Comparison of ENCODE assay signal across 33 cellular contexts in the genomic region with DNA sequence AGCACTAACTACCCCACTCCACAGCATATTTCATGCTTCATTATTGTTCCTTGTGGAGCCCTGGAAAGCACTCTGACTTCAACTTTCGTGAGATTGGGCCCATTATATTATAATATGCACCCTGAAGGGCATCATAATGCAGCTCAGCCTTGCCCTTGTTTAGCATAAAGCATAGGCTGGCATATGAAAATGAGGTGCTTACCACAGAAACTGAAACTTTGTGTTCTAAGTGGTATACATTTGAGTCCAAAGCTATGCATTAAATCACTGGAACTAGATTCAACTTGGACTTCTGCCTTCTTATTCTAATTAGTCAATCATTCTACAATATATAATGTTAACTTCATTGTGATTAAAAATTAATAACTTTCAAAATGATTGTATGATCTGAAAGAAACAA.
"Had no signal": no experiment of that assay in that cellular context is flagged by ENCODE, and none has a peak within 500 bp of the region (broad histone marks: within the 10 kb centered on the region; RNA-seq: fewer than 3 reads in every experiment).

No MANE protein-coding gene starts in this region.

- DNase-seq: activated effector memory CD4-positive, alpha-beta T cell treated with anti-CD3 and anti-CD28 coated beads, Interleukin-2, amount 50 U/mL, for 16 hours; activated effector memory CD4-positive, alpha-beta T cell treated with Interleukin-2 at 50 U/mL for 16 hours; activated gamma-delta T cell; activated gamma-delta T cell treated with Interleukin-2 at 50 U/mL for 16 hours; activated naive CD4-positive, alpha-beta T cell; activated naive CD4-positive, alpha-beta T cell treated with anti-CD3 and anti-CD28 coated beads for 36 hours; activated naive CD4-positive, alpha-beta T cell treated with anti-CD3 and anti-CD28 coated beads, Interleukin-2, amount 10 ng/mL, durations not matched to agents 7 days and 5 days; activated naive CD4-positive, alpha-beta T cell treated with anti-CD3 and anti-CD28 coated beads, Interleukin-2, amount 50 U/mL, for 16 hours; activated naive CD4-positive, alpha-beta T cell treated with Interleukin-2 at 50 U/mL for 16 hours; activated naive CD8-positive, alpha-beta T cell treated with anti-CD3 and anti-CD28 coated beads for 36 hours; activated naive CD8-positive, alpha-beta T cell treated with anti-CD3 and anti-CD28 coated beads, Interleukin-2, amount 10 ng/mL, durations not matched to agents 7 days and 5 days; activated naive CD8-positive, alpha-beta T cell treated with anti-CD3 and anti-CD28 coated beads, Interleukin-2, amount 50 U/mL, for 24 hours; activated T-cell treated with anti-CD3 and anti-CD28 coated beads, Interleukin-2, amount 50 U/mL, for 24 hours; activated T-cell treated with anti-CD3 and anti-CD28 coated beads, Interleukin-2, amount 50 U/mL, for 4 hours; activated T-cell treated with anti-CD3 and anti-CD28 coated beads, Interleukin-2, amount 50 U/mL, for 48 hours; activated T-cell treated with anti-CD3 and anti-CD28 coated beads, Interleukin-2, amount 50 U/mL, for 72 hours; adrenal gland; amniotic stem cell; amygdala; anterior cingulate cortex; aorta; body of pancreas; brain microvascular endothelial cell; caudate nucleus; central memory CD4-positive, alpha-beta T cell; cerebellar nuclear complex had no signal

- H3K9me3 ChIP-seq: adrenal gland, ascending aorta, body of pancreas, breast epithelium had no signal

- H3K36me3 ChIP-seq: adrenal gland, ascending aorta, brain microvascular endothelial cell, breast epithelium, cardiac muscle cell had no signal

- ATAC-seq: activated naive CD4-positive, alpha-beta T cell treated with anti-CD3 and anti-CD28 coated beads, Interleukin-2, amount 50 U/mL, for 72 hours; activated naive CD8-positive, alpha-beta T cell treated with anti-CD3 and anti-CD28 coated beads, Interleukin-2, amount 50 U/mL, for 24 hours; activated T-cell treated with anti-CD3 and anti-CD28 coated beads, Interleukin-2, amount 50 U/mL, for 4 hours; activated T-cell treated with anti-CD3 and anti-CD28 coated beads, Interleukin-2, amount 50 U/mL, for 72 hours; activated T-helper 17 cell treated with anti-CD3 and anti-CD28 coated beads, Interleukin-2, amount 50 U/mL, for 72 hours; body of pancreas had no signal

- H3K4me3 ChIP-seq: adrenal gland, ascending aorta, body of pancreas, breast epithelium, cardiac muscle cell had no signal

- FAIRE-seq: astrocyte, bronchial epithelial cell had no signal

- H3K27ac ChIP-seq: adrenal gland, ascending aorta, body of pancreas, brain microvascular endothelial cell, breast epithelium, cardiac muscle cell had no signal

- H3K27me3 ChIP-seq: adrenal gland, ascending aorta, body of pancreas, brain microvascular endothelial cell, breast epithelium, cardiac muscle cell had no signal

- H3K4me1 ChIP-seq: adrenal gland, ascending aorta, body of pancreas, breast epithelium had no signal
